Comparison of ENCODE assay signal across 27 cellular contexts in genomic region chr6:154430494-154430919, GRCh38.
DNase-seq lines count a peak whose midpoint lies in the region; ATAC-seq and TF ChIP-seq lines count a peak whose summit lies in the region.
"Had no signal": no experiment of that assay in that cellular context is flagged by ENCODE, and none has a peak within 500 bp of the region (broad histone marks: within the 10 kb centered on the region; RNA-seq: fewer than 3 reads in every experiment).

No MANE protein-coding gene starts in this region.

- 5 to 15% methylated on average over 1 of the region's 1 CpG for WGBS in body of pancreas, 2 donors

- no peak for TF ChIP-seq CTCF in body of pancreas (IDR thresholded peaks at IDR 0.05)
- no peak for TF ChIP-seq CTCF in lower lobe of right lung (IDR thresholded peaks at IDR 0.05)

- DNase-seq in body of pancreas (no peak), left lobe of liver (ENCODE audit: low spot score) (no peak), superior temporal gyrus (ENCODE audit: extremely low spot score) (peak; percentile 60), lower lobe of right lung (no peak), posterior vena cava (ENCODE audit: low spot score) (no peak)
- no peak for DNase-seq in effector CD4-positive, alpha-beta T cell
- DNase-seq: activated CD4-positive, alpha-beta T cell treated with anti-CD3 and anti-CD28 coated beads for 36 hours; activated gamma-delta T cell treated with Interleukin-2 at 50 U/mL for 16 hours; activated naive CD8-positive, alpha-beta T cell treated with anti-CD3 and anti-CD28 coated beads, Interleukin-2, amount 50 U/mL, for 24 hours; activated T-cell treated with anti-CD3 and anti-CD28 coated beads, Interleukin-2, amount 50 U/mL, for 1 hour; brain microvascular endothelial cell; effector memory CD8-positive, alpha-beta T cell; esophagus squamous epithelium; hypothalamus; KG1; mammary epithelial cell; MM.1S; NCI-H1436; NCI-H510A treated with DMSO at 0.1 percent for 48 hours; NK-92 treated with Interleukin-12 subunit alpha and Interleukin-12 subunit beta, amount 100 ng/mL, for 24 hours; stimulated activated CD4-positive, alpha-beta T cell treated with anti-CD3 and anti-CD28 coated beads, Interleukin-4, amount 100 ng/mL, for 24 hours; stimulated activated naive CD4-positive, alpha-beta T cell had no signal

- H3K27ac ChIP-seq in body of pancreas (peak overlapping the region in 2 of 4 donors; percentile 29 to 60), lower lobe of right lung (no peak overlapping the region)
- H3K27ac ChIP-seq: brain microvascular endothelial cell, esophagus squamous epithelium had no signal

- ATAC-seq in HG02759 (IDR thresholded peaks at IDR 0.05; ENCODE audit: unreplicated experiment) (peak; percentile 49), body of pancreas (peak; percentile 38), left lobe of liver (peak; percentile 80), lower lobe of right lung (no peak)
- ATAC-seq: activated CD4-positive, alpha-beta T cell treated with anti-CD3 and anti-CD28 coated beads for 36 hours; activated naive CD8-positive, alpha-beta T cell treated with anti-CD3 and anti-CD28 coated beads, Interleukin-2, amount 50 U/mL, for 24 hours; effector memory CD8-positive, alpha-beta T cell; HCT116; Panc1 had no signal

- H3K9me3 ChIP-seq in body of pancreas (no peaks in the 10 kb centered on the region), lower lobe of right lung (no peaks in the 10 kb centered on the region)
- H3K9me3 ChIP-seq: esophagus squamous epithelium, tibial nerve had no signal

- TF ChIP-seq POLR2A in body of pancreas (IDR thresholded peaks at IDR 0.05), result no peak

- H3K27me3 ChIP-seq in body of pancreas, result no peaks in the 10 kb centered on the region
- no peaks in the 10 kb centered on the region for H3K27me3 ChIP-seq in lower lobe of right lung (ENCODE audit: low read depth)
- H3K27me3 ChIP-seq: brain microvascular endothelial cell, esophagus squamous epithelium, right atrium auricular region, tibial nerve had no signal

- peaks cover 0 to 2% of the 10 kb centered on the region in 2 donors for H3K36me3 ChIP-seq in body of pancreas (replicated peaks in 1 of 2; ENCODE audit: insufficient read depth in 1 of 2, low read depth in 2 of 2)
- peaks cover 7% of the 10 kb centered on the region for H3K36me3 ChIP-seq in lower lobe of right lung
- H3K36me3 ChIP-seq: brain microvascular endothelial cell had no signal

- H3K4me3 ChIP-seq in body of pancreas (no peak overlapping the region), lower lobe of right lung (no peak overlapping the region)
- H3K4me3 ChIP-seq: esophagus squamous epithelium, right atrium auricular region, tibial nerve had no signal

- intact Hi-C loops in body of pancreas (cut with DNase I), result no loop called here
- intact Hi-C loops in lower lobe of right lung (cut with DNase I), result no loop called here
- intact Hi-C loops in posterior vena cava (cut with DNase I), result no loop called here

- H3K4me1 ChIP-seq in body of pancreas, result peaks cover 29% of the 10 kb centered on the region
- peaks cover 20% of the 10 kb centered on the region for H3K4me1 ChIP-seq in lower lobe of right lung

Comparison
In these comparisons a context has a peak if more than half of its experiments do, and no peak if none do; other contexts are left out.
1. ATAC-seq: peak in HG02759 (single experiment), body of pancreas (single experiment) and left lobe of liver (single experiment); none in lower lobe of right lung (0 of 2).